In genomic region chr16:29820271-29820701, GRCh38 we compare ENCODE assay signal across 8 cellular contexts. TPM values are rescaled to one million over a fixed set of nuclear protein-coding genes. Genes with fewer than 3 reads are reported as not detected.
A peak's percentile ranks its signal among the peaks of the same experiment; 100 is the strongest.
DNase-seq lines count a peak whose midpoint lies in the region; ATAC-seq and TF ChIP-seq lines count a peak whose summit lies in the region.

Gene MVP, plus strand, starts transcription at chr16:29820462. Its CDS starts 10,088 bp downstream, at chr16:29830550.

- no peaks in the 10 kb centered on the region for H3K9me2 ChIP-seq in PC-3 (replicated peaks; ENCODE audit: low read length)

- peaks cover 24% of the 10 kb centered on the region for H3K36me3 Mint-ChIP-seq in activated naive CD8-positive, alpha-beta T cell treated with anti-CD3 and anti-CD28 coated beads for 36 hours
- H3K36me3 Mint-ChIP-seq in glutamatergic neuron (ENCODE audit: unreplicated experiment): no peaks in the 10 kb centered on the region

- peak within 1 kb of the TSS; percentile 92 for H3K4me2 ChIP-seq in PC-3 (ENCODE audit: low read length)

- no peaks in the 10 kb centered on the region; the same call in none of the 2 replicates for H3K36me3 ChIP-seq in PC-3 (ENCODE audit: low read depth, low read length)

- peak within 1 kb of the TSS; percentile 94 for H3K27ac Mint-ChIP-seq in activated naive CD8-positive, alpha-beta T cell treated with anti-CD3 and anti-CD28 coated beads for 36 hours
- peak within 1 kb of the TSS; percentile 93 for H3K27ac Mint-ChIP-seq in glutamatergic neuron (ENCODE audit: unreplicated experiment)

- peaks cover 65% of the 10 kb centered on the region for H3K4me1 Mint-ChIP-seq in activated naive CD8-positive, alpha-beta T cell treated with anti-CD3 and anti-CD28 coated beads for 36 hours
- peaks cover 33% of the 10 kb centered on the region for H3K4me1 Mint-ChIP-seq in glutamatergic neuron (ENCODE audit: low read depth, unreplicated experiment)

- peaks cover 4% of the 10 kb centered on the region for H3K27me3 Mint-ChIP-seq in activated naive CD8-positive, alpha-beta T cell treated with anti-CD3 and anti-CD28 coated beads for 36 hours
- H3K27me3 Mint-ChIP-seq in glutamatergic neuron (ENCODE audit: unreplicated experiment): peaks cover 18% of the 10 kb centered on the region

- peak within 1 kb of the TSS; percentile 62 for H3K27ac ChIP-seq in PC-3 (ENCODE audit: low read length)

- CTCF ChIA-PET in PC-3 (lab: Charles Lee): interaction anchor here (0.6 to 2.7 kb wide), 4 partner anchors 23 to 102 kb away, joined by 5 to 9 read pairs (median 7); partner anchors contain the start of gene SEZ6L2

- intact Hi-C loops in PC-3 (cut with micrococcal nuclease): no loop called here

- TF ChIP-seq POLR2A in GM19193 (IDR thresholded peaks at IDR 0.05; ENCODE audit: extremely low read depth, insufficient read depth, insufficient read length): peak; percentile 66

- H3K9me3 Mint-ChIP-seq in activated naive CD8-positive, alpha-beta T cell treated with anti-CD3 and anti-CD28 coated beads for 36 hours: no peaks in the 10 kb centered on the region
- peaks cover 15% of the 10 kb centered on the region for H3K9me3 Mint-ChIP-seq in glutamatergic neuron (ENCODE audit: unreplicated experiment)

- H3K9ac ChIP-seq in PC-3 (ENCODE audit: low read length): peak within 1 kb of the TSS; percentile 56

- peaks cover 64% of the 10 kb centered on the region for H3K4me1 ChIP-seq in PC-3 (ENCODE audit: insufficient read depth, low read length)

- TF ChIP-seq CTCF in AG09309 (IDR thresholded peaks at IDR 0.05; ENCODE audit: control insufficient read depth, insufficient read depth, low read depth, low read length, missing control alignments) (no peak), PC-3 (conservative IDR thresholded peaks at IDR 0.05; ENCODE audit: low read depth, low read length) (no peak), glutamatergic neuron (IDR thresholded peaks at IDR 0.05; ENCODE audit: partially characterized antibody, unreplicated experiment) (no peak)

- no peaks in the 10 kb centered on the region for H3K27me3 ChIP-seq in PC-3 (ENCODE audit: low read length)

- H3F3A ChIP-seq in PC-3 (ENCODE audit: low read length, unreplicated experiment): peaks cover 3% of the 10 kb centered on the region

- DNase-seq in AG09309 (ENCODE audit: low read depth) (no peak), PC-3 (peak; percentile 59), glutamatergic neuron (peak; percentile 57), pons (ENCODE audit: low spot score) (peak; percentile 76), epidermal melanocyte (ENCODE audit: insufficient read length, low spot score) (no peak), NCI-H187 (lab: John Stamatoyannopoulos, UW) (no peak)
- peak; percentile 59 for DNase-seq in activated naive CD8-positive, alpha-beta T cell treated with anti-CD3 and anti-CD28 coated beads for 36 hours

- BruUV-seq in PC-3 (replicated peaks; lab: Mats Ljungman, UMichigan): no TSS peak

- H3K79me2 ChIP-seq in PC-3 (ENCODE audit: low read length): peaks cover 38% of the 10 kb centered on the region

- peak within 1 kb of the TSS; percentile 50; the same call in 1 of the 2 replicates for H2AFZ ChIP-seq in PC-3 (ENCODE audit: low read length)

- H3K4me3 ChIP-seq in AG09309 (ENCODE audit: control insufficient read depth, low read depth, low read length): peak within 1 kb of the TSS; percentile 93
- peak within 1 kb of the TSS; percentile 76 for H3K4me3 ChIP-seq in PC-3 (ENCODE audit: low read length)

- peak; percentile 45 for ATAC-seq in PC-3

- no peaks in the 10 kb centered on the region for H4K20me1 ChIP-seq in PC-3 (ENCODE audit: low read length)

- POLR2A ChIA-PET in PC-3 (lab: Charles Lee; ENCODE audit: unreplicated experiment): interaction anchor here (0.8 kb wide), 1 partner anchor 11 kb away, joined by 3 read pairs; no protein-coding TSS in a partner anchor

- H3K9me3 ChIP-seq in PC-3 (ENCODE audit: low read length): no peaks in the 10 kb centered on the region

- peak within 1 kb of the TSS; percentile 89 for H3K4me3 Mint-ChIP-seq in activated naive CD8-positive, alpha-beta T cell treated with anti-CD3 and anti-CD28 coated beads for 36 hours
- H3K4me3 Mint-ChIP-seq in glutamatergic neuron (ENCODE audit: unreplicated experiment): peak within 1 kb of the TSS; percentile 91

RNA-seq across cellular contexts. Expression of gene MVP, which starts in this region (rescaled TPM):
- 27.3 and 36.1 TPM in 2 replicates for total RNA-seq in PC-3 (2014; rRNA removed)
- total RNA-seq in activated naive CD8-positive, alpha-beta T cell treated with anti-CD3 and anti-CD28 coated beads for 36 hours: 10 to 100 TPM; 30.7 to 30.8 TPM
- total RNA-seq in glutamatergic neuron (ENCODE audit: unreplicated experiment): 82.7 TPM

Comparison
In these comparisons a context has a peak if more than half of its experiments do, and no peak if none do; other contexts are left out.
1. DNase-seq: peak in PC-3 (single experiment), activated naive CD8-positive, alpha-beta T cell treated with anti-CD3 and anti-CD28 coated beads for 36 hours (single experiment), glutamatergic neuron (single experiment) and pons (single experiment); none in AG09309 (single experiment), epidermal melanocyte (single experiment) and NCI-H187 (0 of 2).